In genomic region chr2:3563521-3563976, GRCh38 we compare ENCODE assay signal across 12 cellular contexts. TPM values are rescaled to one million over a fixed set of nuclear protein-coding genes. Genes with fewer than 3 reads are reported as not detected.
DNase-seq lines count a peak whose midpoint lies in the region; ATAC-seq and TF ChIP-seq lines count a peak whose summit lies in the region.
"Had no signal": no experiment of that assay in that cellular context is flagged by ENCODE, and none has a peak within 500 bp of the region (broad histone marks: within the 10 kb centered on the region; RNA-seq: fewer than 3 reads in every experiment).

No MANE protein-coding gene starts in this region.

- H3K4me3 ChIP-seq in DOHH2 (ENCODE audit: low read length) (peak overlapping the region; percentile 60), H7 (ENCODE audit: insufficient read depth, low read depth, low read length) (no peak overlapping the region)

- peak; percentile 35 for TF ChIP-seq POLR2A in GM19099 (IDR thresholded peaks at IDR 0.05; ENCODE audit: extremely low read depth, insufficient read length, low read depth)

- no peaks in the 10 kb centered on the region for H3K9me2 ChIP-seq in DOHH2 (replicated peaks; ENCODE audit: control insufficient read depth, low read length)
- H3K9me2 ChIP-seq: SK-N-SH had no signal

- peak overlapping the region; percentile 69 for H3K4me2 ChIP-seq in DOHH2 (ENCODE audit: low read length)
- H3K4me2 ChIP-seq: SK-N-SH had no signal

- H3K79me2 ChIP-seq in DOHH2 (ENCODE audit: control insufficient read depth, low read length), result peaks cover 9% of the 10 kb centered on the region

- peak overlapping the region; percentile 31 for H3K27ac ChIP-seq in DOHH2 (ENCODE audit: low read depth, low read length)

- H3K27me3 ChIP-seq in DOHH2 (ENCODE audit: control insufficient read depth, low read length) (no peaks in the 10 kb centered on the region), H7 (ENCODE audit: control insufficient read depth, insufficient read depth, low read length) (no peaks in the 10 kb centered on the region)

- peaks cover 43% of the 10 kb centered on the region for H3K4me1 ChIP-seq in DOHH2 (ENCODE audit: control insufficient read depth, low read length)

- H3K9me3 ChIP-seq in DOHH2 (ENCODE audit: control insufficient read depth, insufficient read depth, low read length), result no peaks in the 10 kb centered on the region
- H3K9me3 ChIP-seq: SK-N-SH had no signal

- no peak for TF ChIP-seq CTCF in DOHH2 (IDR thresholded peaks at IDR 0.05; ENCODE audit: low read depth, low read length, poor library complexity, severe bottlenecking)

- peaks cover 29% of the 10 kb centered on the region for H3K36me3 ChIP-seq in DOHH2 (ENCODE audit: control insufficient read depth, low read length)
- H3K36me3 ChIP-seq in H7 (replicated peaks; ENCODE audit: control insufficient read depth, insufficient read depth, low read length), result no peaks in the 10 kb centered on the region; the same call in 1 of the 2 replicates

- peak; percentile 48 for ATAC-seq in HG02588 (IDR thresholded peaks at IDR 0.05; ENCODE audit: unreplicated experiment)
- ATAC-seq in HG03442 (IDR thresholded peaks at IDR 0.05; ENCODE audit: unreplicated experiment), result peak; percentile 46
- ATAC-seq: naive thymus-derived CD8-positive, alpha-beta T cell had no signal

- DNase-seq in activated gamma-delta T cell treated with Interleukin-2 at 50 U/mL for 16 hours (no peak), hippocampal formation (lab: John Stamatoyannopoulos, UW) (no peak), H7 (no peak), ACHN (no peak)
- DNase-seq: immature natural killer cell; naive thymus-derived CD8-positive, alpha-beta T cell; NCI-H2171; SK-N-SH had no signal

- in situ Hi-C loops in ACHN (cut with HindIII; ENCODE audit: low pct_ligation_motif_present, low pct_unique_long_range_greater_than_20kb, low sequenced_read_pairs), result no loop called here

- H3F3A ChIP-seq in DOHH2 (ENCODE audit: control insufficient read depth, insufficient read depth), result peaks cover 13% of the 10 kb centered on the region

- no peaks in the 10 kb centered on the region for H4K20me1 ChIP-seq in DOHH2 (ENCODE audit: control insufficient read depth, insufficient read depth, low read depth, low read length)

RNA-seq across cellular contexts. Expression of gene RNASEH1, which starts 5.4 kb away (rescaled TPM):
- total RNA-seq in H7 (2014; rRNA removed; shearing (Covaris generic)), result 40.4 and 42.8 TPM in 2 replicates

RNA-seq across cellular contexts. Expression of gene RPS7, which starts 11.5 kb away (rescaled TPM):
- 2,082 and 2,647 TPM in 2 replicates for total RNA-seq in H7 (2014; rRNA removed; shearing (Covaris generic))

RNA-seq across cellular contexts. Expression of gene COLEC11, which starts 31.4 kb away (rescaled TPM):
- total RNA-seq in H7 (2014; rRNA removed; shearing (Covaris generic)), result 0.07 TPM in 1 of 2 replicates, not detected in the other

RNA-seq across cellular contexts. Expression of gene ADI1, which starts 44.2 kb away (rescaled TPM):
- 19.8 and 21.0 TPM in 2 replicates for total RNA-seq in H7 (2014; rRNA removed; shearing (Covaris generic))
